1 cellular context compared by ENCODE assay signal in genomic region chr4:39044364-39044946, GRCh38.
TF ChIP-seq lines count a peak whose summit lies in the region.

No MANE protein-coding gene starts in this region.

TF ChIP-seq in HepG2, 621 proteins besides CTCF, POLR2A, EP300 and RAD21 (continued from another document and continues in another):
- no peak for TF ChIP-seq ZNF609 (CRISPR knock-in tag; IDR thresholded peaks at IDR 0.05; ENCODE audit: borderline replicate concordance)
- TF ChIP-seq CHD4 (IDR thresholded peaks at IDR 0.05; ENCODE audit: borderline replicate concordance, low read length) = no peak
- no peak for TF ChIP-seq GLI4 (CRISPR knock-in tag; IDR thresholded peaks at IDR 0.05; ENCODE audit: borderline replicate concordance)
- TF ChIP-seq ZXDC (CRISPR knock-in tag; IDR thresholded peaks at IDR 0.05) = no peak
- TF ChIP-seq ZSCAN31 (CRISPR knock-in tag; IDR thresholded peaks at IDR 0.05; ENCODE audit: low read depth) = peak; percentile 69; the same call in 1 of the 2 replicates
- no peak for TF ChIP-seq NONO (IDR thresholded peaks at IDR 0.05)
- 0 out of 2 replicates have a peak, but pooled peaks have one; percentile 31 for TF ChIP-seq NONO (CRISPR knock-in tag; conservative IDR thresholded peaks at IDR 0.05)
- TF ChIP-seq ZNF24 (IDR thresholded peaks at IDR 0.05) = no peak
- TF ChIP-seq ZNF761 (CRISPR knock-in tag; conservative IDR thresholded peaks at IDR 0.05) = peak; percentile 2; the same call in 1 of the 2 replicates
- no peak for TF ChIP-seq DMTF1 (CRISPR knock-in tag; IDR thresholded peaks at IDR 0.05)
- 0 out of 2 replicates have a peak, but pooled peaks have one; percentile 44 for TF ChIP-seq ZFP1 (CRISPR knock-in tag; IDR thresholded peaks at IDR 0.05)
- TF ChIP-seq ZBED4 (CRISPR knock-in tag; IDR thresholded peaks at IDR 0.05; ENCODE audit: borderline replicate concordance) = no peak
- no peak for TF ChIP-seq MAF1 (CRISPR knock-in tag; IDR thresholded peaks at IDR 0.05; ENCODE audit: borderline replicate concordance)
- peak; percentile 63 for TF ChIP-seq ZNF687 (CRISPR knock-in tag; IDR thresholded peaks at IDR 0.05)
- TF ChIP-seq SMC3 (IDR thresholded peaks at IDR 0.05; ENCODE audit: low read length) = no peak
- peak; percentile 46; the same call in 1 of the 2 replicates for TF ChIP-seq HMG20B (CRISPR knock-in tag; conservative IDR thresholded peaks at IDR 0.05)
- peak; percentile 61; the same call in 1 of the 2 replicates for TF ChIP-seq DRAP1 (CRISPR knock-in tag; IDR thresholded peaks at IDR 0.05)
- TF ChIP-seq ZNF10 (CRISPR knock-in tag; IDR thresholded peaks at IDR 0.05; ENCODE audit: borderline replicate concordance, low read depth) = no peak
- TF ChIP-seq PATZ1 (CRISPR knock-in tag; IDR thresholded peaks at IDR 0.05) = peak; percentile 78
- 0 out of 2 replicates have a peak, but pooled peaks have one; percentile 10 for TF ChIP-seq ISL2 (CRISPR knock-in tag; IDR thresholded peaks at IDR 0.05)
- no peak for TF ChIP-seq ZSCAN12 (CRISPR knock-in tag; IDR thresholded peaks at IDR 0.05)
- TF ChIP-seq ZNF329 (CRISPR knock-in tag; IDR thresholded peaks at IDR 0.05; ENCODE audit: low read depth) = no peak
- TF ChIP-seq NR2C2 (CRISPR knock-in tag; IDR thresholded peaks at IDR 0.05; ENCODE audit: borderline replicate concordance) = peak; percentile 48
- TF ChIP-seq ZFP41 (CRISPR knock-in tag; IDR thresholded peaks at IDR 0.05; ENCODE audit: borderline replicate concordance) = no peak
- TF ChIP-seq ZNF580 (CRISPR knock-in tag; IDR thresholded peaks at IDR 0.05; ENCODE audit: borderline replicate concordance, low read depth) = no peak
- TF ChIP-seq MXD3 (CRISPR knock-in tag; IDR thresholded peaks at IDR 0.05) = no peak
- peak; percentile 70 for TF ChIP-seq SAP130 (CRISPR knock-in tag; IDR thresholded peaks at IDR 0.05; ENCODE audit: low read depth)
- 0 out of 2 replicates have a peak, but pooled peaks have one; percentile 58 for TF ChIP-seq UBTF (CRISPR knock-in tag; IDR thresholded peaks at IDR 0.05)
- TF ChIP-seq ZNF296 (CRISPR knock-in tag; conservative IDR thresholded peaks at IDR 0.05) = no peak
- TF ChIP-seq ZNF749 (CRISPR knock-in tag; IDR thresholded peaks at IDR 0.05; ENCODE audit: borderline replicate concordance) = peak; percentile 53; the same call in 1 of the 2 replicates
